In the genomic region with DNA sequence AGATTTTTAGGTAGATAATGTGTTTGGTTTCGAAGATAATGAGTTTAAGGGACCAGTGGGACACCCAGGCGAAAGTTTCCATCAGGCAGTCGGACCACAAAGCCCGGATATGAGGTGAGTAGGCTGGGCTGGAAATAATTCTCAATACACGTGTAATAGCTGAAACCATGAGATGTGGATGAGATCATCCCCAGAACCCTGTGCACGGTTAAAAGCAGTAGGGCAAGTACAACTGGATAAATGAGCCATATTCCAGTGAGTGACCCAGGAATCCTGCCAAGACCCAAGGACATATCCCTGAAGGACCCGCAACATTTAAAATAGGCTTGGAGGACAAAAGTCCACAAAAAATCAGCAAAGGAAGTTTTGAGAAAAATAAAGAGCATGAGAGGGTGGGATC, we compare ENCODE assay signal across 27 cellular contexts. TPM values are rescaled to one million over a fixed set of nuclear protein-coding genes. Genes with fewer than 3 reads are reported as not detected.
"Had no signal": no experiment of that assay in that cellular context is flagged by ENCODE, and none has a peak within 500 bp of the region (broad histone marks: within the 10 kb centered on the region; RNA-seq: fewer than 3 reads in every experiment).

No MANE protein-coding gene starts in this region.

- FAIRE-seq: astrocyte had no signal

- H3K36me3 ChIP-seq: breast epithelium had no signal

- H3K4me1 ChIP-seq: body of pancreas, breast epithelium had no signal

- H3K9me3 ChIP-seq: body of pancreas, breast epithelium had no signal

- H3K4me3 ChIP-seq: body of pancreas, breast epithelium had no signal

- H3K27me3 ChIP-seq: body of pancreas had no signal

- ATAC-seq: activated CD8-positive, alpha-beta T cell treated with anti-CD3 and anti-CD28 coated beads, Interleukin-2, amount 10 ng/mL, durations not matched to agents 7 days and 5 days; body of pancreas had no signal

- DNase-seq: activated CD4-positive, alpha-beta T cell treated with anti-CD3 and anti-CD28 coated beads, Interleukin-2, amount 10 ng/mL, durations not matched to agents 24 days and 14 days; activated CD4-positive, alpha-beta T cell treated with anti-CD3 and anti-CD28 coated beads, Interleukin-2, amount 50 U/mL, for 4 hours; activated CD8-positive, alpha-beta T cell treated with anti-CD3 and anti-CD28 coated beads, Interleukin-2, amount 10 ng/mL, durations not matched to agents 7 days and 5 days; activated gamma-delta T cell; activated naive CD4-positive, alpha-beta T cell treated with Interleukin-2 at 50 U/mL for 16 hours; activated naive CD8-positive, alpha-beta T cell treated with anti-CD3 and anti-CD28 coated beads, Interleukin-2, amount 10 ng/mL, durations not matched to agents 7 days and 5 days; activated T-cell treated with anti-CD3 and anti-CD28 coated beads, Interleukin-2, amount 50 U/mL, for 24 hours; body of pancreas; caudate nucleus; cerebellar nuclear complex; MM.1S; MV-4-11; NCI-H1092; NCI-H1436 treated with DMSO at 0.1 percent for 48 hours; NCI-H1694 treated with DMSO at 0.1 percent for 48 hours; NCI-H2029; NCI-H345; NCI-H524 treated with DMSO at 0.1 percent for 48 hours; Right ventricle myocardium superior; SW 1271; T1000 had no signal

- H3K27ac ChIP-seq: body of pancreas, breast epithelium had no signal

RNA-seq across cellular contexts. Expression of gene NHLH2, which starts 21.5 kb away (rescaled TPM):
- total RNA-seq: activated CD4-positive, alpha-beta T cell treated with anti-CD3 and anti-CD28 coated beads, Interleukin-2, amount 10 ng/mL, durations not matched to agents 24 days and 14 days; activated CD8-positive, alpha-beta T cell treated with anti-CD3 and anti-CD28 coated beads, Interleukin-2, amount 10 ng/mL, durations not matched to agents 7 days and 5 days; activated naive CD8-positive, alpha-beta T cell treated with anti-CD3 and anti-CD28 coated beads, Interleukin-2, amount 10 ng/mL, durations not matched to agents 7 days and 5 days; activated T-helper 2 cell treated with anti-CD3 and anti-CD28 coated beads, Interferon-gamma antibody, Interleukin-2, Interleukin-4, amounts not matched to agents 10 μg/mL and 5 μg/mL and 100 μg/mL, durations not matched to agents 14 hours and 24 hours and 36 hours; body of pancreas; breast epithelium; OCI-LY7; Right ventricle myocardium superior; T-helper 1 cell treated with Interleukin-12 subunit alpha and Interleukin-12 subunit beta and Interleukin-4 antibody, amounts not matched to agents 30 ng/mL and 1 ng/mL, for 36 hours; T-helper 2 cell treated with Interferon-gamma antibody and Interleukin-4, amounts not matched to agents 100 ng/mL and 5 ng/mL, for 36 hours had no signal
